In the genomic region with DNA sequence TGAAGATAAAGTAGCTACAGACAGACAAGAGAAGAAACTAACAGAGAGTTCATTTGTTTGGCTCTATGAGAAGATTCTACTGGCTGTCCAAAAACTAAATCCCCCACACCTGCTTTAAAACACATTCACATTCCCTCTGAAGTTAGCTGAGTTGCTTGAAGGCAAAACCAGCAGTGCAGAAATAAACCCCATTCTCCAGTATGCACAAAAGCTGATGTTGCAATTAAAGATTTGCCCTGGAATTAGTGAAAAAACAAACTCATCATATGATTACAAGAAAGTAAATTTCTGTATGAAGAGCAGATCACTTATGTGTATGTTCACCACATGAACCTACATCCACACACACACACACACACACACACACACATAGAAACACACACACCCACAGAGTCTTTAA, we compare ENCODE assay signal across 3 cellular contexts.
TF ChIP-seq lines count a peak whose summit lies in the region.

No MANE protein-coding gene starts in this region.

TF ChIP-seq in SK-N-SH, 30 proteins besides CTCF, POLR2A, EP300 and RAD21 (continued from another document):
- no peak for TF ChIP-seq RFX5 (IDR thresholded peaks at IDR 0.05; ENCODE audit: low read length)
- TF ChIP-seq, protein P1, sequence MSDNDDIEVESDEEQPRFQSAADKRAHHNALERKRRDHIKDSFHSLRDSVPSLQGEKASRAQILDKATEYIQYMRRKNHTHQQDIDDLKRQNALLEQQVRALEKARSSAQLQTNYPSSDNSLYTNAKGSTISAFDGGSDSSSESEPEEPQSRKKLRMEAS (IDR thresholded peaks at IDR 0.05; ENCODE audit: low read depth), result no peak
- no peak for TF ChIP-seq ELF1 (IDR thresholded peaks at IDR 0.05)
- TF ChIP-seq EZH2phosphoT487 (IDR thresholded peaks at IDR 0.05; ENCODE audit: borderline replicate concordance, low read depth), result no peak
- no peak for TF ChIP-seq NFIC (IDR thresholded peaks at IDR 0.05; ENCODE audit: borderline replicate concordance)
- no peak for TF ChIP-seq FOSL2 (IDR thresholded peaks at IDR 0.05; ENCODE audit: borderline replicate concordance, low read depth)
- TF ChIP-seq, protein P2, sequence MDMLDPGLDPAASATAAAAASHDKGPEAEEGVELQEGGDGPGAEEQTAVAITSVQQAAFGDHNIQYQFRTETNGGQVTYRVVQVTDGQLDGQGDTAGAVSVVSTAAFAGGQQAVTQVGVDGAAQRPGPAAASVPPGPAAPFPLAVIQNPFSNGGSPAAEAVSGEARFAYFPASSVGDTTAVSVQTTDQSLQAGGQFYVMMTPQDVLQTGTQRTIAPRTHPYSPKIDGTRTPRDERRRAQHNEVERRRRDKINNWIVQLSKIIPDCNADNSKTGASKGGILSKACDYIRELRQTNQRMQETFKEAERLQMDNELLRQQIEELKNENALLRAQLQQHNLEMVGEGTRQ (IDR thresholded peaks at IDR 0.05; ENCODE audit: borderline replicate concordance, low read depth, low read length), result no peak
- no peak for TF ChIP-seq SIN3A (IDR thresholded peaks at IDR 0.05; ENCODE audit: borderline replicate concordance, low read depth, low read length)
- TF ChIP-seq TAF1 (IDR thresholded peaks at IDR 0.05; ENCODE audit: borderline replicate concordance, low read depth, low read length), result no peak
- no peak for TF ChIP-seq RXRA (IDR thresholded peaks at IDR 0.05; ENCODE audit: borderline replicate concordance, low read depth)
- no peak for TF ChIP-seq MXI1 (IDR thresholded peaks at IDR 0.05; ENCODE audit: low read depth, low read length)
- TF ChIP-seq, protein P3, sequence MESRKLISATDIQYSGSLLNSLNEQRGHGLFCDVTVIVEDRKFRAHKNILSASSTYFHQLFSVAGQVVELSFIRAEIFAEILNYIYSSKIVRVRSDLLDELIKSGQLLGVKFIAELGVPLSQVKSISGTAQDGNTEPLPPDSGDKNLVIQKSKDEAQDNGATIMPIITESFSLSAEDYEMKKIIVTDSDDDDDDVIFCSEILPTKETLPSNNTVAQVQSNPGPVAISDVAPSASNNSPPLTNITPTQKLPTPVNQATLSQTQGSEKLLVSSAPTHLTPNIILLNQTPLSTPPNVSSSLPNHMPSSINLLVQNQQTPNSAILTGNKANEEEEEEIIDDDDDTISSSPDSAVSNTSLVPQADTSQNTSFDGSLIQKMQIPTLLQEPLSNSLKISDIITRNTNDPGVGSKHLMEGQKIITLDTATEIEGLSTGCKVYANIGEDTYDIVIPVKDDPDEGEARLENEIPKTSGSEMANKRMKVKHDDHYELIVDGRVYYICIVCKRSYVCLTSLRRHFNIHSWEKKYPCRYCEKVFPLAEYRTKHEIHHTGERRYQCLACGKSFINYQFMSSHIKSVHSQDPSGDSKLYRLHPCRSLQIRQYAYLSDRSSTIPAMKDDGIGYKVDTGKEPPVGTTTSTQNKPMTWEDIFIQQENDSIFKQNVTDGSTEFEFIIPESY (IDR thresholded peaks at IDR 0.05; ENCODE audit: borderline replicate concordance, low read depth), result no peak
- no peak for TF ChIP-seq GABPA (IDR thresholded peaks at IDR 0.05; ENCODE audit: low read depth)
- TF ChIP-seq RCOR1 (IDR thresholded peaks at IDR 0.05; ENCODE audit: low read length), result no peak
- TF ChIP-seq NRF1 (IDR thresholded peaks at IDR 0.05; ENCODE audit: low read depth, low read length), result no peak
TF ChIP-seq in SK-N-SH: peak in this region for 0.

TF ChIP-seq in SK-N-SH treated with all-trans-retinoic acid at 6 μM for 48 hours, 23 proteins besides CTCF, POLR2A, EP300 and RAD21 (continued from another document):
- TF ChIP-seq PATZ1 (CRISPR knock-in tag; IDR thresholded peaks at IDR 0.05; ENCODE audit: borderline replicate concordance) (no peak), ZNF565 (CRISPR knock-in tag; conservative IDR thresholded peaks at IDR 0.05; ENCODE audit: low read depth) (no peak), CREB5 (CRISPR knock-in tag; IDR thresholded peaks at IDR 0.05; ENCODE audit: low read depth) (no peak), ZC3H10 (CRISPR knock-in tag; IDR thresholded peaks at IDR 0.05) (no peak), CSDC2 (CRISPR knock-in tag; IDR thresholded peaks at IDR 0.05) (no peak), ZFP30 (CRISPR knock-in tag; IDR thresholded peaks at IDR 0.05) (no peak), TSHZ2 (CRISPR knock-in tag; IDR thresholded peaks at IDR 0.05) (no peak), RARB (CRISPR knock-in tag; IDR thresholded peaks at IDR 0.05) (no peak), ZNF8 (CRISPR knock-in tag; IDR thresholded peaks at IDR 0.05) (no peak), ARNTL (CRISPR knock-in tag; IDR thresholded peaks at IDR 0.05; ENCODE audit: borderline replicate concordance, low read depth) (no peak), SNAI2 (CRISPR knock-in tag; IDR thresholded peaks at IDR 0.05) (no peak), ZNF70 (CRISPR knock-in tag; IDR thresholded peaks at IDR 0.05) (no peak), TCF4 (CRISPR knock-in tag; IDR thresholded peaks at IDR 0.05; ENCODE audit: borderline replicate concordance) (no peak), BACH2 (CRISPR knock-in tag; IDR thresholded peaks at IDR 0.05; ENCODE audit: borderline replicate concordance) (no peak), PPARA (CRISPR knock-in tag; IDR thresholded peaks at IDR 0.05; ENCODE audit: borderline replicate concordance) (no peak)
TF ChIP-seq in SK-N-SH treated with all-trans-retinoic acid at 6 μM for 48 hours: peak in this region for 0.

TF ChIP-seq in HCT116, 20 proteins besides CTCF, POLR2A, EP300 and RAD21 (continued from another document):
- TF ChIP-seq FOSL1 (IDR thresholded peaks at IDR 0.05; ENCODE audit: low read depth) (no peak), SRF (IDR thresholded peaks at IDR 0.05; ENCODE audit: low read depth) (no peak), EZH2 (IDR thresholded peaks at IDR 0.05) (no peak), CEBPB (IDR thresholded peaks at IDR 0.05; ENCODE audit: low read depth) (no peak)
